In the genomic region with DNA sequence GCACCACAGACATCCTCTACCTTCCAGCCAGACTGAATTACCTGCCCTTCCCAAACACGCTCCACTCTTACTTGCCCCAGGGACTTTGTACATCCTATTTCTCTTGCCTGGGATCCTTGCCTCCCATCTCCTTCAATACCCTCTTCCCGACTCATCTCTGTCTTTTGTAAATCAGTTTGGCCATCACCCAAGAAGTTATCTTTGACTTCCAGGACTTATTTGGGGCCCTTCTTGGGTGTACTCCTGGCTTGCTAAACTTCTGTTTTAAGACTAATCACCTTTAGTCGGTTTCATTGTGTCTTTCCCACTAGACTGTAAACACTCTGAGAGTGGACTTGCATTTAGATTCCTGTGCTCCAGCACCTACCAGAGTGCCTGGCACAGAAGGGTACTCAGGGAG, we compare ENCODE assay signal across 24 cellular contexts.
"Had no signal": no experiment of that assay in that cellular context is flagged by ENCODE, and none has a peak within 500 bp of the region (broad histone marks: within the 10 kb centered on the region; RNA-seq: fewer than 3 reads in every experiment).

No MANE protein-coding gene starts in this region.

- H3K36me3 Mint-ChIP-seq: immature natural killer cell; naive thymus-derived CD4-positive, alpha-beta T cell had no signal

- H2AFZ ChIP-seq: hepatocyte had no signal

- H3K27me3 ChIP-seq: dorsolateral prefrontal cortex, esophagus muscularis mucosa, foreskin keratinocyte, gastroesophageal sphincter, hepatocyte, left lung had no signal

- H3K9me3 ChIP-seq: esophagus muscularis mucosa, gastroesophageal sphincter had no signal

- H3K4me3 Mint-ChIP-seq: immature natural killer cell; naive thymus-derived CD4-positive, alpha-beta T cell had no signal

- H3K4me1 Mint-ChIP-seq: immature natural killer cell; naive thymus-derived CD4-positive, alpha-beta T cell had no signal

- ATAC-seq: foreskin keratinocyte; gastroesophageal sphincter; heart left ventricle; left cardiac atrium; left lung; left ventricle myocardium superior; lower lobe of right lung; naive thymus-derived CD4-positive, alpha-beta T cell had no signal

- H3K4me2 ChIP-seq: hepatocyte had no signal

- H3K79me2 ChIP-seq: hepatocyte had no signal

- DNase-seq: dermis blood vessel endothelial cell; dorsolateral prefrontal cortex; effector CD4-positive, alpha-beta T cell; effector memory CD4-positive, alpha-beta T cell; foreskin keratinocyte; heart left ventricle; hypothalamus; immature natural killer cell; left cardiac atrium; left lung; left ventricle myocardium superior; lower lobe of right lung; mesendoderm; midbrain; naive thymus-derived CD4-positive, alpha-beta T cell had no signal

- H3K36me3 ChIP-seq: esophagus muscularis mucosa, gastroesophageal sphincter, heart left ventricle, left lung, lower lobe of right lung had no signal

- H3K27me3 Mint-ChIP-seq: naive thymus-derived CD4-positive, alpha-beta T cell had no signal

- H3K4me1 ChIP-seq: esophagus muscularis mucosa, foreskin keratinocyte, gastroesophageal sphincter, heart left ventricle, left lung, lower lobe of right lung had no signal

- H3K27ac ChIP-seq: coronary artery, dorsolateral prefrontal cortex, esophagus muscularis mucosa, foreskin keratinocyte, gastroesophageal sphincter, heart left ventricle, hepatocyte, left lung, lower lobe of right lung had no signal

- H3K4me3 ChIP-seq: coronary artery, dorsolateral prefrontal cortex, esophagus muscularis mucosa, gastroesophageal sphincter, heart left ventricle, hepatocyte, left lung, lower lobe of right lung had no signal

- FAIRE-seq: colon, endothelial cell of umbilical vein, frontal cortex, islet of Langerhans, keratinocyte had no signal

- H3K27ac Mint-ChIP-seq: immature natural killer cell; naive thymus-derived CD4-positive, alpha-beta T cell had no signal
